Comparison of ENCODE assay signal across 1 cellular context in the genomic region with DNA sequence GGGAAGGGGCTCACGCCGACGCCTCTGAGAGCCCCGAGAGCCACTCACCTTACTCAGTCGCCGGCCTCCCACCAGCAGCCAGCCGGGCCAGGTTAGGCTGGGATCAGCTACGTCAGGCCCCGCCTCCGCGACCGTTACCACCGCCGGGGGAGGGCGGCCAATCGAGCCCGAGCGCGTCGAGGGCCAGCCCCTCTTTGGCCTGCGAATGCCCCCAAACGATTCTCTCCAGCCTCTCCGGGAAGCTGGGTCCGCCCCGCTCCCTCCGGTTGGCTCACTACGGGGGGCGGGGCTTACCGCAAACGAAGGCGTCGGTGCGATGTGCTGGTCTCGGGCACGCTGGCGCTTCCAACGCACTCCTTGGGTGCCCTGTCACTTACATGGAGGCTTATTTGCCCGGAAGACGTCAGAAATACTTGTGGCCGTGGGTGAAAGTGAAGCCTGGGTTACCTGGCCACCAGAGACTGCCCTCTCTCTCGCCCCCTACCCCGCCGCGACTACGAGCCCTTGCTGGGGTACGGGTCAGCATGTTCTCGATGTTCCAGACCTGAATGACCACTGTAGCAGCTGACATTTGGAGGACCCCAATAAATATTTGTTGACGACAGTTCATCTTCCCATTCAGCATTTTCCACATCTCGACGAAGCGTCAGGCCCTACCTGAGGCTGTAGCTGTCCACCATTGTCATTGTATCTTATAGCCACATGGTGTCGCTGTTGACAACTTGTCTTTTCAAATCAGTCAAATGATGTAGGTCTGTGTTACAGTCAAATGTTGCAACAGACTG.
TF ChIP-seq lines count a peak whose summit lies in the region.

TSS of gene CEP70 (minus strand) at position 111 of the 785 bp plus-strand sequence. CDS start 21,333 bp downstream, outside the sequence.

TF ChIP-seq in GM23338, 12 proteins besides CTCF, POLR2A, EP300 and RAD21:
- no peak; the same call in 1 of the 2 replicates for TF ChIP-seq ETS1 (IDR thresholded peaks at IDR 0.05)
- TF ChIP-seq CREB1 (CRISPR knock-in tag; IDR thresholded peaks at IDR 0.05; ENCODE audit: low read depth), result peak; percentile 83
- peak; percentile 87 for TF ChIP-seq POLR2AphosphoS5 (IDR thresholded peaks at IDR 0.05; ENCODE audit: low read depth)
